ENCODE assay signal across 12 cellular contexts in genomic region chr12:99059824-99060526, GRCh38.
DNase-seq lines count a peak whose midpoint lies in the region; ATAC-seq and TF ChIP-seq lines count a peak whose summit lies in the region.
"Had no signal": no experiment of that assay in that cellular context is flagged by ENCODE, and none has a peak within 500 bp of the region (broad histone marks: within the 10 kb centered on the region; RNA-seq: fewer than 3 reads in every experiment).

No MANE protein-coding gene starts in this region.

- no peaks in the 10 kb centered on the region for H3K27me3 ChIP-seq in cardiac muscle cell
- H3K27me3 ChIP-seq in suprapubic skin = no peaks in the 10 kb centered on the region
- H3K27me3 ChIP-seq: SJCRH30 had no signal

- DNase-seq in EL = peak; percentile 3
- peak; percentile 1 for DNase-seq in RPMI7951 (ENCODE audit: low read depth)
- peak; percentile 45 to 55 for DNase-seq in cardiac muscle cell (ENCODE audit: low read depth in 1 of 2, low spot score in 1 of 2)
- peak; percentile 1 for DNase-seq in non-pigmented ciliary epithelial cell (ENCODE audit: low read depth)
- DNase-seq in HT-29 (ENCODE audit: low spot score) = no peak
- DNase-seq in suprapubic skin (ENCODE audit: low spot score in 2 of 2) = no peak
- DNase-seq in activated T-cell treated with anti-CD3 and anti-CD28 coated beads, Interleukin-2, amount 50 U/mL, for 48 hours = no peak
- DNase-seq: activated CD8-positive, alpha-beta memory T cell treated with anti-CD3 and anti-CD28 coated beads, Interleukin-2, amount 50 U/mL, for 48 hours; Karpas-422; NCI-H345 had no signal

- ATAC-seq in GM19467 (IDR thresholded peaks at IDR 0.05; ENCODE audit: unreplicated experiment) = no peak

- TF ChIP-seq EP300 in suprapubic skin (IDR thresholded peaks at IDR 0.05) = no peak

- H3K4me1 ChIP-seq in cardiac muscle cell (ENCODE audit: low read depth) = peaks cover 16% of the 10 kb centered on the region
- H3K4me1 ChIP-seq in suprapubic skin = no peaks in the 10 kb centered on the region
- H3K4me1 ChIP-seq: SJCRH30 had no signal

- no peak for TF ChIP-seq POLR2A in suprapubic skin (IDR thresholded peaks at IDR 0.05)

- TF ChIP-seq CTCF in cardiac muscle cell (IDR thresholded peaks at IDR 0.05; ENCODE audit: low read depth, low read length) (no peak), suprapubic skin (IDR thresholded peaks at IDR 0.05) (no peak)

- H3K4me3 ChIP-seq in cardiac muscle cell = no peak overlapping the region
- H3K4me3 ChIP-seq in suprapubic skin = no peak overlapping the region
- H3K4me3 ChIP-seq: SJCRH30 had no signal

- 48% methylated on average over 10 of the region's 10 CpGs for WGBS in suprapubic skin

- no peaks in the 10 kb centered on the region for H3K36me3 ChIP-seq in cardiac muscle cell
- H3K36me3 ChIP-seq in suprapubic skin = no peaks in the 10 kb centered on the region
- H3K36me3 ChIP-seq: SJCRH30 had no signal

- H3K27ac ChIP-seq in cardiac muscle cell (peak overlapping the region; percentile 48), suprapubic skin (no peak overlapping the region)
- H3K27ac ChIP-seq: SJCRH30 had no signal

- H3K9me3 ChIP-seq in cardiac muscle cell (ENCODE audit: low read depth) (no peaks in the 10 kb centered on the region), suprapubic skin (no peaks in the 10 kb centered on the region)
- H3K9me3 ChIP-seq: SJCRH30 had no signal

Comparison
In these comparisons a context has a peak if more than half of its experiments do, and no peak if none do; other contexts are left out.
1. DNase-seq: peak in EL (single experiment), RPMI7951 (single experiment), cardiac muscle cell (2 of 2) and non-pigmented ciliary epithelial cell (single experiment); none in HT-29 (single experiment), suprapubic skin (0 of 2) and activated T-cell treated with anti-CD3 and anti-CD28 coated beads, Interleukin-2, amount 50 U/mL, for 48 hours (0 of 2).